In genomic region chr6:149397384-149397783, GRCh38 we compare ENCODE assay signal across 33 cellular contexts.
"Had no signal": no experiment of that assay in that cellular context is flagged by ENCODE, and none has a peak within 500 bp of the region (broad histone marks: within the 10 kb centered on the region; RNA-seq: fewer than 3 reads in every experiment).

No MANE protein-coding gene starts in this region.

- H3K27me3 Mint-ChIP-seq: activated B cell treated with CpG ODN at 0.5 μM for 24 hours; activated CD4-positive, alpha-beta memory T cell treated with anti-CD3 and anti-CD28 coated beads for 36 hours had no signal

- H3K4me3 ChIP-seq: MG63, SJSA1 had no signal

- H3K4me3 Mint-ChIP-seq: activated B cell treated with CpG ODN at 0.5 μM for 24 hours; activated CD4-positive, alpha-beta memory T cell treated with anti-CD3 and anti-CD28 coated beads for 36 hours had no signal

- ATAC-seq: activated naive CD4-positive, alpha-beta T cell treated with anti-CD3 and anti-CD28 coated beads, Interleukin-2, amount 50 U/mL, for 72 hours; Panc1 had no signal

- DNase-seq: activated B cell treated with CpG ODN at 0.5 μM for 24 hours; activated CD4-positive, alpha-beta memory T cell treated with anti-CD3 and anti-CD28 coated beads for 36 hours; activated CD4-positive, alpha-beta T cell treated with anti-CD3 and anti-CD28 coated beads, Interleukin-2, amount 50 U/mL, for 1 hour; activated CD4-positive, CD25-positive, alpha-beta regulatory T cell treated with anti-CD3 and anti-CD28 coated beads, Interleukin-2, amount 50 U/mL, for 72 hours; activated CD8-positive, alpha-beta memory T cell treated with anti-CD3 and anti-CD28 coated beads, Interleukin-2, amount 50 U/mL, for 4 hours; activated effector memory CD4-positive, alpha-beta T cell treated with anti-CD3 and anti-CD28 coated beads, Interleukin-2, amount 50 U/mL, for 16 hours; activated naive CD4-positive, alpha-beta T cell; amniotic stem cell; aorta; brain microvascular endothelial cell; central memory CD4-positive, alpha-beta T cell; Kasumi-1; KG1; MG63; NCI-H1048; NCI-H1105 treated with DMSO at 0.1 percent for 48 hours; NCI-H1436; NCI-H1694; NCI-H1930; NCI-H2081 treated with DMSO at 0.1 percent for 48 hours; NCI-H226; NCI-H446 treated with DMSO at 0.1 percent for 48 hours; NCI-H524; NCI-H69; NCI-H82; SHP77; SK-N-SH; T-helper 2 cell; T-helper 9 cell had no signal

- H3K27me3 ChIP-seq: brain microvascular endothelial cell, MG63, SJSA1 had no signal

- H3K9me3 ChIP-seq: MG63, SJSA1, SK-N-SH had no signal

- H3K27ac ChIP-seq: brain microvascular endothelial cell, SJSA1, VCaP had no signal

- H3K9me3 Mint-ChIP-seq: activated B cell treated with CpG ODN at 0.5 μM for 24 hours; activated CD4-positive, alpha-beta memory T cell treated with anti-CD3 and anti-CD28 coated beads for 36 hours had no signal

- H3K27ac Mint-ChIP-seq: activated B cell treated with CpG ODN at 0.5 μM for 24 hours; activated CD4-positive, alpha-beta memory T cell treated with anti-CD3 and anti-CD28 coated beads for 36 hours had no signal
